8 cellular contexts compared by ENCODE assay signal in genomic region chr2:178478442-178479274, GRCh38. TPM values are rescaled to one million over a fixed set of nuclear protein-coding genes. Genes with fewer than 3 reads are reported as not detected.
DNase-seq lines count a peak whose midpoint lies in the region; ATAC-seq and TF ChIP-seq lines count a peak whose summit lies in the region.

Gene FKBP7, minus strand, starts transcription at chr2:178478600. Its CDS starts 101 bp downstream, at chr2:178478499.

- peaks cover 14% of the 10 kb centered on the region; the same call in 1 of the 2 replicates for H3K36me3 ChIP-seq in DOHH2 (ENCODE audit: control insufficient read depth, low read length)

- peak within 1 kb of the TSS; percentile 92 for H3K27ac Mint-ChIP-seq in activated T-helper 2 cell treated with anti-CD3 and anti-CD28 coated beads, Interferon-gamma antibody, Interleukin-2, Interleukin-4, amounts not matched to agents 10 μg/mL and 5 μg/mL and 100 μg/mL, durations not matched to agents 14 hours and 24 hours and 36 hours
- H3K27ac Mint-ChIP-seq in natural killer cell treated with Interleukin-12 subunit alpha and Interleukin-12 subunit beta and Interleukin-15 and Interleukin-18, amount 100 ng/mL, for 72 hours: peak within 1 kb of the TSS; percentile 84 to 97

- H3K27me3 ChIP-seq in DOHH2 (ENCODE audit: control insufficient read depth, low read length): no peaks in the 10 kb centered on the region

- peak within 1 kb of the TSS; percentile 99 for H3K4me2 ChIP-seq in DOHH2 (ENCODE audit: low read length)

- peaks cover 47% of the 10 kb centered on the region for H3K4me1 ChIP-seq in DOHH2 (ENCODE audit: control insufficient read depth, low read length)

- H3K27me3 Mint-ChIP-seq in activated T-helper 2 cell treated with anti-CD3 and anti-CD28 coated beads, Interferon-gamma antibody, Interleukin-2, Interleukin-4, amounts not matched to agents 10 μg/mL and 5 μg/mL and 100 μg/mL, durations not matched to agents 14 hours and 24 hours and 36 hours (ENCODE audit: low read depth): no peaks in the 10 kb centered on the region
- H3K27me3 Mint-ChIP-seq in natural killer cell treated with Interleukin-12 subunit alpha and Interleukin-12 subunit beta and Interleukin-15 and Interleukin-18, amount 100 ng/mL, for 72 hours: no peaks in the 10 kb centered on the region

- H3K4me3 ChIP-seq in DOHH2 (ENCODE audit: low read length) (peak within 1 kb of the TSS; percentile 89), fibroblast of pulmonary artery (replicated peaks; ENCODE audit: low read depth, low read length) (peak within 1 kb of the TSS; percentile 71)

- 0 out of 2 replicates have a peak, but pooled peaks cover 6% of the 10 kb centered on the region for H4K20me1 ChIP-seq in DOHH2 (ENCODE audit: control insufficient read depth, insufficient read depth, low read depth, low read length)

- H3K79me2 ChIP-seq in DOHH2 (ENCODE audit: control insufficient read depth, low read length): peaks cover 69% of the 10 kb centered on the region

- H3K4me1 Mint-ChIP-seq in activated T-helper 2 cell treated with anti-CD3 and anti-CD28 coated beads, Interferon-gamma antibody, Interleukin-2, Interleukin-4, amounts not matched to agents 10 μg/mL and 5 μg/mL and 100 μg/mL, durations not matched to agents 14 hours and 24 hours and 36 hours (ENCODE audit: low read depth): peaks cover 36% of the 10 kb centered on the region
- peaks cover 29 to 36% of the 10 kb centered on the region in 2 donors for H3K4me1 Mint-ChIP-seq in natural killer cell treated with Interleukin-12 subunit alpha and Interleukin-12 subunit beta and Interleukin-15 and Interleukin-18, amount 100 ng/mL, for 72 hours (ENCODE audit: low read depth in 2 of 2)

- intact Hi-C loops in activated T-helper 2 cell treated with anti-CD3 and anti-CD28 coated beads, Interferon-gamma antibody, Interleukin-2, Interleukin-4, amounts not matched to agents 10 μg/mL and 5 μg/mL and 100 μg/mL, durations not matched to agents 14 hours and 24 hours and 36 hours (cut with micrococcal nuclease): loop anchor here (1.0 to 2.0 kb wide), 6 partner anchors 27 to 222 kb away; partner anchors contain the start of genes PJVK and PRKRA

- peaks cover 16% of the 10 kb centered on the region for H3F3A ChIP-seq in DOHH2 (ENCODE audit: control insufficient read depth, insufficient read depth)

- peak; percentile 76 for DNase-seq in LHCN-M2 (ENCODE audit: low read depth)
- DNase-seq in RPMI8226: peak; percentile 94
- peak; percentile 74 for DNase-seq in activated T-helper 2 cell treated with anti-CD3 and anti-CD28 coated beads, Interferon-gamma antibody, Interleukin-2, Interleukin-4, amounts not matched to agents 10 μg/mL and 5 μg/mL and 100 μg/mL, durations not matched to agents 14 hours and 24 hours and 36 hours (ENCODE audit: low spot score)
- DNase-seq in fibroblast of pulmonary artery (ENCODE audit: low read depth): peak; percentile 78
- peak; percentile 84 for DNase-seq in natural killer cell treated with Interleukin-12 subunit alpha and Interleukin-12 subunit beta and Interleukin-15 and Interleukin-18, amount 100 ng/mL, for 72 hours (ENCODE audit: low spot score)
- peak; percentile 84 for DNase-seq in stimulated activated naive CD8-positive, alpha-beta T cell treated with anti-CD3 and anti-CD28 coated beads, Interleukin-15, Interleukin-2, amounts not matched to agents 100 U/mL and 50 U/mL, for 24 hours

- peak; percentile 34 for ATAC-seq in GM21786 (IDR thresholded peaks at IDR 0.05; ENCODE audit: unreplicated experiment)
- peak; percentile 88 to 89 for ATAC-seq in natural killer cell treated with Interleukin-12 subunit alpha and Interleukin-12 subunit beta and Interleukin-15 and Interleukin-18, amount 100 ng/mL, for 72 hours
- peak; percentile 71 for ATAC-seq in stimulated activated naive CD8-positive, alpha-beta T cell treated with anti-CD3 and anti-CD28 coated beads, Interleukin-15, Interleukin-2, amounts not matched to agents 100 U/mL and 50 U/mL, for 24 hours

- H3K36me3 Mint-ChIP-seq in activated T-helper 2 cell treated with anti-CD3 and anti-CD28 coated beads, Interferon-gamma antibody, Interleukin-2, Interleukin-4, amounts not matched to agents 10 μg/mL and 5 μg/mL and 100 μg/mL, durations not matched to agents 14 hours and 24 hours and 36 hours (ENCODE audit: low read depth): peaks cover 13% of the 10 kb centered on the region
- no peaks in the 10 kb centered on the region for H3K36me3 Mint-ChIP-seq in natural killer cell treated with Interleukin-12 subunit alpha and Interleukin-12 subunit beta and Interleukin-15 and Interleukin-18, amount 100 ng/mL, for 72 hours

- H3K9me3 Mint-ChIP-seq in activated T-helper 2 cell treated with anti-CD3 and anti-CD28 coated beads, Interferon-gamma antibody, Interleukin-2, Interleukin-4, amounts not matched to agents 10 μg/mL and 5 μg/mL and 100 μg/mL, durations not matched to agents 14 hours and 24 hours and 36 hours: no peaks in the 10 kb centered on the region
- no peaks in the 10 kb centered on the region for H3K9me3 Mint-ChIP-seq in natural killer cell treated with Interleukin-12 subunit alpha and Interleukin-12 subunit beta and Interleukin-15 and Interleukin-18, amount 100 ng/mL, for 72 hours

- H3K9me3 ChIP-seq in DOHH2 (ENCODE audit: control insufficient read depth, insufficient read depth, low read length): no peaks in the 10 kb centered on the region

- H3K27ac ChIP-seq in DOHH2 (ENCODE audit: low read depth, low read length): peak within 1 kb of the TSS; percentile 79

- TF ChIP-seq CTCF in DOHH2 (IDR thresholded peaks at IDR 0.05; ENCODE audit: low read depth, low read length, poor library complexity, severe bottlenecking): peak; percentile 90
- peak; percentile 62 for TF ChIP-seq CTCF in fibroblast of pulmonary artery (IDR thresholded peaks at IDR 0.05; ENCODE audit: low read length, missing control alignments)

- H3K9me2 ChIP-seq in DOHH2 (replicated peaks; ENCODE audit: control insufficient read depth, low read length): no peaks in the 10 kb centered on the region

- peak within 1 kb of the TSS; percentile 90 for H3K4me3 Mint-ChIP-seq in activated T-helper 2 cell treated with anti-CD3 and anti-CD28 coated beads, Interferon-gamma antibody, Interleukin-2, Interleukin-4, amounts not matched to agents 10 μg/mL and 5 μg/mL and 100 μg/mL, durations not matched to agents 14 hours and 24 hours and 36 hours (ENCODE audit: low read depth)
- peak within 1 kb of the TSS; percentile 86 for H3K4me3 Mint-ChIP-seq in natural killer cell treated with Interleukin-12 subunit alpha and Interleukin-12 subunit beta and Interleukin-15 and Interleukin-18, amount 100 ng/mL, for 72 hours

RNA-seq across cellular contexts. Expression of gene FKBP7, which starts in this region (rescaled TPM):
- 51.2 and 51.6 TPM in 2 replicates for total RNA-seq in LHCN-M2 (2014; rRNA removed)
- polyA plus RNA-seq in LHCN-M2 (2012): 26.4 TPM
- 3.2 and 6.6 TPM in 2 replicates for total RNA-seq in activated T-helper 2 cell treated with anti-CD3 and anti-CD28 coated beads, Interferon-gamma antibody, Interleukin-2, Interleukin-4, amounts not matched to agents 10 μg/mL and 5 μg/mL and 100 μg/mL, durations not matched to agents 14 hours and 24 hours and 36 hours
- 1 to 10 TPM; 2.1 TPM for total RNA-seq in natural killer cell treated with Interleukin-12 subunit alpha and Interleukin-12 subunit beta and Interleukin-15 and Interleukin-18, amount 100 ng/mL, for 72 hours

Comparison
In these comparisons a context has a peak if more than half of its experiments do, and no peak if none do; other contexts are left out.
1. Peak in every context shown above with its lines: DNase-seq, ATAC-seq, H3K4me3 ChIP-seq and H3K27ac ChIP-seq.
2. ATAC-seq: peak in every context shown above with its lines; median percentile 88 in natural killer cell treated with Interleukin-12 subunit alpha and Interleukin-12 subunit beta and Interleukin-15 and Interleukin-18, amount 100 ng/mL, for 72 hours; 71 in stimulated activated naive CD8-positive, alpha-beta T cell treated with anti-CD3 and anti-CD28 coated beads, Interleukin-15, Interleukin-2, amounts not matched to agents 100 U/mL and 50 U/mL, for 24 hours; 34 in GM21786.